In genomic region chr5:174648625-174649024, GRCh38 we compare ENCODE assay signal across 6 cellular contexts.
DNase-seq lines count a peak whose midpoint lies in the region; ATAC-seq, FAIRE-seq and TF ChIP-seq lines count a peak whose summit lies in the region.
"Not testable (repeated sequence)": the region's sequence is repeated elsewhere in the genome, so short reads cannot be mapped to it uniquely, and the experiment has no call there.

No MANE protein-coding gene starts in this region.

- ATAC-seq in K562 = not testable (repeated sequence)

- not testable (repeated sequence) for H3K36me3 ChIP-seq in HEK293 (ENCODE audit: control insufficient read depth in 2 of 2, insufficient read depth in 1 of 2, low read length in 2 of 2); Karpas-422 (ENCODE audit: insufficient read depth, low read length); K562 (ENCODE audit: control insufficient read depth, insufficient read depth, low read length); testis (ENCODE audit: low read depth, missing control alignments)

- not testable (repeated sequence) for H3K4me3 ChIP-seq in HEK293 (ENCODE audit: low read depth, low read length); Karpas-422 (ENCODE audit: low read length); K562; testis

- H3K27ac ChIP-seq in HEK293 (ENCODE audit: extremely low read depth, low read depth, low read length); Karpas-422 (ENCODE audit: low read length); K562 (ENCODE audit: extremely low read depth, low read depth, low read length); testis: not testable (repeated sequence)

- TF ChIP-seq CTCF in HEK293 (tag by site-specific recombination; IDR thresholded peaks at IDR 0.05); K562 (IDR thresholded peaks at IDR 0.05 in 2 of 3, conservative IDR thresholded peaks at IDR 0.05 in 1 of 3; ENCODE audit: insufficient read depth in 2 of 3, low read depth in 1 of 3, low read length in 3 of 3); testis (IDR thresholded peaks at IDR 0.05): not testable (repeated sequence)

- not testable (repeated sequence) for TF ChIP-seq RAD21 in K562 (CRISPR knock-in tag; conservative IDR thresholded peaks at IDR 0.05 in 1 of 2, IDR thresholded peaks at IDR 0.05 in 1 of 2)

- H3K79me2 ChIP-seq in Karpas-422 (ENCODE audit: low read length); K562 (ENCODE audit: control insufficient read depth, insufficient read depth, low read length): not testable (repeated sequence)

- not testable (repeated sequence) for H3K9me2 ChIP-seq in Karpas-422 (replicated peaks; ENCODE audit: insufficient read depth, low read length)

- not testable (repeated sequence) for BruUV-seq in K562 (replicated peaks; lab: Mats Ljungman, UMichigan)

- not testable (repeated sequence) for TF ChIP-seq POLR2A in K562 (conservative IDR thresholded peaks at IDR 0.05); testis (IDR thresholded peaks at IDR 0.05)

- not testable (repeated sequence) for FAIRE-seq in K562 (lab: Jason Lieb, UNC)

- POLR2A ChIA-PET in HEK293 (lab: Yijun Ruan, JAX); K562 (lab: Yijun Ruan, JAX): not testable (repeated sequence)

- H3K9me3 ChIP-seq in HEK293 (ENCODE audit: control insufficient read depth, insufficient read depth, low read depth, low read length); Karpas-422 (ENCODE audit: low read length); K562 (replicated peaks; ENCODE audit: control insufficient read depth, insufficient read depth, low read depth, low read length); testis: not testable (repeated sequence)

- not testable (repeated sequence) for H3K9ac ChIP-seq in Karpas-422 (ENCODE audit: low read length); K562 (ENCODE audit: insufficient read depth in 1 of 2, low read depth in 2 of 2, low read length in 2 of 2)

- not testable (repeated sequence) for H2AFZ ChIP-seq in Karpas-422 (ENCODE audit: low read length); K562 (ENCODE audit: low read depth, low read length)

- DNase-seq in A172 (ENCODE audit: low spot score) = peak; percentile 8
- DNase-seq in Karpas-422 = peak; percentile 46
- DNase-seq in SK-MEL-5 (ENCODE audit: low read depth, low spot score) = peak; percentile 22
- DNase-seq in K562 (ENCODE audit: extremely low read depth in 1 of 4, low spot score in 3 of 4) = not testable (repeated sequence)
- peak; percentile 63 for DNase-seq in testis

- H3K4me2 ChIP-seq in Karpas-422 (ENCODE audit: low read depth, low read length, poor library complexity, severe bottlenecking); K562 (ENCODE audit: insufficient read depth, low read length): not testable (repeated sequence)

- CTCF ChIA-PET in HEK293 (lab: Yijun Ruan, JAX) (interaction anchor here (1.6 kb wide), 1 partner anchor 229 kb away, joined by 3 read pairs; no protein-coding TSS in a partner anchor), K562 (lab: Yijun Ruan, JAX; ENCODE audit: low intra/inter-chr PET ratio) (interaction anchor here (0.7 kb wide), 1 partner anchor 104 kb away, joined by 4 read pairs; no protein-coding TSS in a partner anchor)

- intact Hi-C loops in K562 (cut with micrococcal nuclease); testis (cut with DNase I; ENCODE audit: low total_unique reads): not testable (repeated sequence)

- in situ Hi-C loops in SK-MEL-5 (cut with HindIII; ENCODE audit: low pct_unique_long_range_greater_than_20kb, low sequenced_read_pairs); K562 (cut with MboI): not testable (repeated sequence)

- not testable (repeated sequence) for H4K20me1 ChIP-seq in Karpas-422 (ENCODE audit: insufficient read depth, low read depth, low read length); K562 (replicated peaks; ENCODE audit: control insufficient read depth, insufficient read depth, low read length)

- H3K27me3 ChIP-seq in Karpas-422 (ENCODE audit: low read length); K562 (ENCODE audit: control insufficient read depth in 2 of 2, insufficient read depth in 2 of 2, low read length in 2 of 2); testis: not testable (repeated sequence)

- not testable (repeated sequence) for H3K9me1 ChIP-seq in K562 (ENCODE audit: control insufficient read depth, insufficient read depth, low read length)

- not testable (repeated sequence) for TF ChIP-seq EP300 in K562 (IDR thresholded peaks at IDR 0.05; ENCODE audit: low read length)

- 4% methylated on average over 4 of the region's 4 CpGs for WGBS in K562 (ENCODE audit: insufficient coverage, low coverage, missing lambda C conversion rate)
- 85 to 88% methylated on average over 4 of the region's 4 CpGs for WGBS in testis, 2 donors

- H3K4me1 ChIP-seq in HEK293 (ENCODE audit: control insufficient read depth, insufficient read depth, low read length); Karpas-422 (ENCODE audit: low read length); K562 (replicated peaks in 1 of 2; ENCODE audit: control insufficient read depth in 2 of 2, insufficient read depth in 2 of 2, low read length in 2 of 2); testis: not testable (repeated sequence)

TF ChIP-seq in HEK293, 187 proteins besides CTCF, POLR2A, EP300 and RAD21:
- TF ChIP-seq SETDB1 (IDR thresholded peaks at IDR 0.05; ENCODE audit: insufficient read length, low read length) = peak; percentile 50

TF ChIP-seq in K562, 482 proteins besides CTCF, POLR2A, EP300 and RAD21:
- peak; percentile 68 for TF ChIP-seq NFYB (IDR thresholded peaks at IDR 0.05; ENCODE audit: extremely low read depth, insufficient read length)
- TF ChIP-seq ASH1L (IDR thresholded peaks at IDR 0.05; ENCODE audit: borderline replicate concordance, low read depth, partially characterized antibody) = peak; percentile 39
- TF ChIP-seq FOS (IDR thresholded peaks at IDR 0.05; ENCODE audit: extremely low read depth, insufficient read length) = peak; percentile 33
